In the genomic region with DNA sequence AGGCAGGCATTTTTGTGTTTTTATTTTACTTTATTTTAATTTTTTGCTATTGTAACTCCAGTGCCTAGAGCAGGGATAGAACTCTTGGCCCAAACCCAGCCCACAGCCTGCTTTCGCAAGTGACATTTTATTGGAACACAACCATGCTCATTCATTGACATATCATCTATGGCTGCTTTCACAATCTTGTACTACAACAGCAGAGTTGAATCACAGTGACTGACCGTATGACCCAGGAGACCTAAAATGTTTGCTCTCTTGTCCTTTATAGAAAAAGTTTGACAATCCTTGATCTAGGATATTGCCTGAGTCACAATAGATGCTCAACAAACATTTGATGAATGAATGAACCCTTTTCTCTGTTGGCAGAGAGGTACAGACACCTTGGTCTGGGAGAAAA, we compare ENCODE assay signal across 17 cellular contexts.
DNase-seq lines count a peak whose midpoint lies in the region; ATAC-seq and TF ChIP-seq lines count a peak whose summit lies in the region.
"Had no signal": no experiment of that assay in that cellular context is flagged by ENCODE, and none has a peak within 500 bp of the region (broad histone marks: within the 10 kb centered on the region; RNA-seq: fewer than 3 reads in every experiment).

No MANE protein-coding gene starts in this region.

- TF ChIP-seq CTCF in body of pancreas (IDR thresholded peaks at IDR 0.05) (no peak), prostate gland (IDR thresholded peaks at IDR 0.05) (no peak)

- H3K27me3 Mint-ChIP-seq in activated CD8-positive, alpha-beta memory T cell treated with anti-CD3 and anti-CD28 coated beads, Interleukin-2, amount 10 ng/mL, durations not matched to agents 7 days and 5 days = no peaks in the 10 kb centered on the region

- H3K27ac ChIP-seq in body of pancreas = peak overlapping the region in 2 of 4 donors; percentile 43 to 80
- H3K27ac ChIP-seq in prostate gland = no peak overlapping the region
- H3K27ac ChIP-seq: KMS-11 had no signal

- TF ChIP-seq POLR2A in body of pancreas (IDR thresholded peaks at IDR 0.05) = no peak
- TF ChIP-seq POLR2A in prostate gland (IDR thresholded peaks at IDR 0.05) = no peak

- H3K9me3 ChIP-seq in body of pancreas = no peaks in the 10 kb centered on the region
- H3K9me3 ChIP-seq in prostate gland = no peaks in the 10 kb centered on the region

- intact Hi-C loops in body of pancreas (cut with DNase I) (no loop called here), prostate gland (cut with DNase I) (no loop called here)

- peaks cover 65% of the 10 kb centered on the region for H3K4me1 ChIP-seq in body of pancreas
- peaks cover 4% of the 10 kb centered on the region for H3K4me1 ChIP-seq in prostate gland (replicated peaks)

- H3K4me3 ChIP-seq in body of pancreas (no peak overlapping the region), prostate gland (no peak overlapping the region)

- CTCF ChIA-PET in activated CD8-positive, alpha-beta memory T cell treated with anti-CD3 and anti-CD28 coated beads, Interleukin-2, amount 10 ng/mL, durations not matched to agents 7 days and 5 days (lab: Charles Lee) = no interaction called here

- no peak overlapping the region for H3K27ac Mint-ChIP-seq in activated CD8-positive, alpha-beta memory T cell treated with anti-CD3 and anti-CD28 coated beads, Interleukin-2, amount 10 ng/mL, durations not matched to agents 7 days and 5 days

- H3K36me3 ChIP-seq in body of pancreas (replicated peaks in 1 of 2; ENCODE audit: insufficient read depth in 1 of 2, low read depth in 2 of 2) (no peaks in the 10 kb centered on the region), prostate gland (no peaks in the 10 kb centered on the region)

- H3K36me3 Mint-ChIP-seq in activated CD8-positive, alpha-beta memory T cell treated with anti-CD3 and anti-CD28 coated beads, Interleukin-2, amount 10 ng/mL, durations not matched to agents 7 days and 5 days = no peaks in the 10 kb centered on the region
- H3K36me3 Mint-ChIP-seq: CD4-positive, CD25-positive, alpha-beta regulatory T cell had no signal

- H3K4me1 Mint-ChIP-seq in activated CD8-positive, alpha-beta memory T cell treated with anti-CD3 and anti-CD28 coated beads, Interleukin-2, amount 10 ng/mL, durations not matched to agents 7 days and 5 days = no peaks in the 10 kb centered on the region

- ATAC-seq in body of pancreas = no peak
- no peak for ATAC-seq in activated CD8-positive, alpha-beta memory T cell treated with anti-CD3 and anti-CD28 coated beads, Interleukin-2, amount 10 ng/mL, durations not matched to agents 7 days and 5 days

- no peaks in the 10 kb centered on the region for H3K27me3 ChIP-seq in body of pancreas
- H3K27me3 ChIP-seq in prostate gland (replicated peaks; ENCODE audit: insufficient read depth) = no peaks in the 10 kb centered on the region

- no peaks in the 10 kb centered on the region for H3K9me3 Mint-ChIP-seq in activated CD8-positive, alpha-beta memory T cell treated with anti-CD3 and anti-CD28 coated beads, Interleukin-2, amount 10 ng/mL, durations not matched to agents 7 days and 5 days (ENCODE audit: low read depth)

- WGBS in body of pancreas, 2 donors = 56 to 68% methylated on average over 2 of the region's 2 CpGs
- 46% methylated on average over 2 of the region's 2 CpGs for WGBS in prostate gland

- no peak overlapping the region for H3K4me3 Mint-ChIP-seq in activated CD8-positive, alpha-beta memory T cell treated with anti-CD3 and anti-CD28 coated beads, Interleukin-2, amount 10 ng/mL, durations not matched to agents 7 days and 5 days
- H3K4me3 Mint-ChIP-seq: CD4-positive, CD25-positive, alpha-beta regulatory T cell had no signal

- peak; percentile 43 for DNase-seq in M059J (ENCODE audit: low read depth)
- peak; percentile 26 to 51 (median 43) for DNase-seq in body of pancreas
- DNase-seq in fibroblast of peridontal ligament (ENCODE audit: extremely low read depth) = peak; percentile 6
- peak; percentile 65 for DNase-seq in prostate gland (ENCODE audit: low spot score)
- DNase-seq in DMS 273 treated with DMSO at 0.1 percent for 48 hours (lab: John Stamatoyannopoulos, UW) = no peak
- DNase-seq in NOMO-1 treated with dmso at 0.1 percent for 144 hours (lab: John Stamatoyannopoulos, UW; ENCODE audit: unreplicated experiment) = no peak
- no peak for DNase-seq in activated CD8-positive, alpha-beta memory T cell treated with anti-CD3 and anti-CD28 coated beads, Interleukin-2, amount 10 ng/mL, durations not matched to agents 7 days and 5 days
- no peak for DNase-seq in HPDE6-E6E7 (ENCODE audit: extremely low spot score)
- DNase-seq: AML-193; Calu3; CD4-positive, CD25-positive, alpha-beta regulatory T cell; DMS79 treated with DMSO at 0.1 percent for 48 hours; GF-D8; NCI-H187 treated with DMSO at 0.1 percent for 48 hours; NCI-H2171 treated with DMSO at 0.1 percent for 48 hours; NCI-H774 had no signal

Comparison
In these comparisons a context has a peak if more than half of its experiments do, and no peak if none do; other contexts are left out.
1. DNase-seq: peak in M059J (single experiment), body of pancreas (4 of 4), fibroblast of peridontal ligament (single experiment) and prostate gland (single experiment); none in DMS 273 treated with DMSO at 0.1 percent for 48 hours (single experiment), NOMO-1 treated with dmso at 0.1 percent for 144 hours (single experiment), activated CD8-positive, alpha-beta memory T cell treated with anti-CD3 and anti-CD28 coated beads, Interleukin-2, amount 10 ng/mL, durations not matched to agents 7 days and 5 days (single experiment) and HPDE6-E6E7 (single experiment).